Comparison of ENCODE assay signal across 1 cellular context in genomic region chr10:8049874-8050560, GRCh38.
TF ChIP-seq lines count a peak whose summit lies in the region.

No MANE protein-coding gene starts in this region.

TF ChIP-seq in endothelial cell of umbilical vein, 7 proteins besides CTCF, POLR2A, EP300 and RAD21 (continued from another document):
- TF ChIP-seq JUN (IDR thresholded peaks at IDR 0.05; ENCODE audit: borderline replicate concordance, insufficient read depth, insufficient read length, low read depth) = no peak
- TF ChIP-seq MAX (IDR thresholded peaks at IDR 0.05; ENCODE audit: insufficient read depth, insufficient read length) = no peak
- TF ChIP-seq MYC (IDR thresholded peaks at IDR 0.05; ENCODE audit: low read depth, low read length) = no peak
- TF ChIP-seq FOS (IDR thresholded peaks at IDR 0.05; ENCODE audit: borderline replicate concordance, insufficient read depth, low read length) = no peak
